In genomic region chr4:52368895-52369294, GRCh38 we compare ENCODE assay signal across 21 cellular contexts.
"Had no signal": no experiment of that assay in that cellular context is flagged by ENCODE, and none has a peak within 500 bp of the region (broad histone marks: within the 10 kb centered on the region; RNA-seq: fewer than 3 reads in every experiment).

No MANE protein-coding gene starts in this region.

- H3K9me3 ChIP-seq: body of pancreas, esophagus squamous epithelium, left lung, mucosa of descending colon, neutrophil, tibial nerve, vagina had no signal

- H3K27me3 ChIP-seq: body of pancreas, esophagus squamous epithelium, left lung, neutrophil, tibial nerve, vagina had no signal

- H3K36me3 ChIP-seq: esophagus squamous epithelium, left lung, neutrophil, tibial nerve, vagina had no signal

- H3K4me1 ChIP-seq: body of pancreas, esophagus squamous epithelium, left lung, parathyroid adenoma, vagina had no signal

- H3K4me3 ChIP-seq: body of pancreas, esophagus squamous epithelium, left lung, mucosa of descending colon, tibial nerve, vagina had no signal

- DNase-seq: activated CD4-positive, alpha-beta T cell treated with anti-CD3 and anti-CD28 coated beads, Interleukin-2, amount 10 ng/mL, durations not matched to agents 7 days and 5 days; activated CD4-positive, CD25-positive, alpha-beta regulatory T cell; activated CD8-positive, alpha-beta memory T cell treated with anti-CD3 and anti-CD28 coated beads, Interleukin-2, amount 50 U/mL, for 48 hours; activated naive CD8-positive, alpha-beta T cell treated with anti-CD3 and anti-CD28 coated beads for 36 hours; amygdala; body of pancreas; central memory CD4-positive, alpha-beta T cell; cortex of kidney; effector CD4-positive, alpha-beta T cell; esophagus squamous epithelium; hippocampal formation; kidney; left lung; mucosa of descending colon; naive thymus-derived CD4-positive, alpha-beta T cell had no signal

- H2AFZ ChIP-seq: parathyroid adenoma had no signal

- H3K9ac ChIP-seq: parathyroid adenoma had no signal

- H3K27ac ChIP-seq: body of pancreas, esophagus squamous epithelium, left lung, neutrophil, parathyroid adenoma, vagina had no signal

- FAIRE-seq: endothelial cell of umbilical vein, kidney had no signal

- ATAC-seq: body of pancreas; left lung; mucosa of descending colon; naive thymus-derived CD4-positive, alpha-beta T cell; stimulated activated effector memory CD8-positive, alpha-beta T cell treated with anti-CD3 and anti-CD28 coated beads, Interleukin-12 subunit alpha, Interleukin-12 subunit beta, amount 100 ng/mL, for 72 hours had no signal

- H3K79me2 ChIP-seq: parathyroid adenoma had no signal
